Comparison of ENCODE assay signal across 35 cellular contexts in genomic region chr3:121542924-121543323, GRCh38. TPM values are rescaled to one million over a fixed set of nuclear protein-coding genes. Genes with fewer than 3 reads are reported as not detected.
"Had no signal": no experiment of that assay in that cellular context is flagged by ENCODE, and none has a peak within 500 bp of the region (broad histone marks: within the 10 kb centered on the region; RNA-seq: fewer than 3 reads in every experiment).

No MANE protein-coding gene starts in this region.

- H3K4me3 ChIP-seq: cardiac muscle cell, coronary artery, dorsolateral prefrontal cortex, sigmoid colon, thoracic aorta, uterus had no signal

- H3K27me3 Mint-ChIP-seq: activated CD4-positive, alpha-beta T cell treated with anti-CD3 and anti-CD28 coated beads, Interleukin-2, amount 10 ng/mL, durations not matched to agents 24 days and 14 days; activated CD8-positive, alpha-beta T cell treated with anti-CD3 and anti-CD28 coated beads for 36 hours; activated T-helper 17 cell treated with anti-CD3 and anti-CD28 coated beads, Interleukin-2, amount 50 U/mL, for 72 hours; effector memory CD8-positive, alpha-beta T cell; memory B cell; naive thymus-derived CD8-positive, alpha-beta T cell; progenitor cell of endocrine pancreas; stimulated activated naive CD8-positive, alpha-beta T cell treated with anti-CD3 and anti-CD28 coated beads, Interleukin-15, Interleukin-2, amounts not matched to agents 100 ng/mL and 50 ng/mL, for 24 hours had no signal

- H3K9me3 ChIP-seq: sigmoid colon, thoracic aorta, uterus had no signal

- H3K27me3 ChIP-seq: cardiac muscle cell, dorsolateral prefrontal cortex, sigmoid colon, uterus had no signal

- H3K27ac Mint-ChIP-seq: activated CD4-positive, alpha-beta T cell treated with anti-CD3 and anti-CD28 coated beads, Interleukin-2, amount 10 ng/mL, durations not matched to agents 24 days and 14 days; activated CD8-positive, alpha-beta T cell treated with anti-CD3 and anti-CD28 coated beads for 36 hours; activated T-helper 17 cell treated with anti-CD3 and anti-CD28 coated beads, Interleukin-2, amount 50 U/mL, for 72 hours; effector memory CD8-positive, alpha-beta T cell; immature natural killer cell; memory B cell; progenitor cell of endocrine pancreas; stimulated activated effector memory CD8-positive, alpha-beta T cell treated with anti-CD3 and anti-CD28 coated beads, Interleukin-12 subunit alpha, Interleukin-12 subunit beta, amount 100 ng/mL, for 72 hours; stimulated activated naive CD8-positive, alpha-beta T cell treated with anti-CD3 and anti-CD28 coated beads, Interleukin-15, Interleukin-2, amounts not matched to agents 100 ng/mL and 50 ng/mL, for 24 hours had no signal

- H3K4me3 Mint-ChIP-seq: activated CD4-positive, alpha-beta T cell treated with anti-CD3 and anti-CD28 coated beads, Interleukin-2, amount 10 ng/mL, durations not matched to agents 24 days and 14 days; activated CD8-positive, alpha-beta T cell treated with anti-CD3 and anti-CD28 coated beads for 36 hours; activated T-cell treated with anti-CD3 and anti-CD28 coated beads, Interleukin-2, amount 50 U/mL, for 4 hours; activated T-helper 17 cell treated with anti-CD3 and anti-CD28 coated beads, Interleukin-2, amount 50 U/mL, for 72 hours; effector memory CD8-positive, alpha-beta T cell; memory B cell; stimulated activated effector memory CD8-positive, alpha-beta T cell treated with anti-CD3 and anti-CD28 coated beads, Interleukin-12 subunit alpha, Interleukin-12 subunit beta, amount 100 ng/mL, for 72 hours; stimulated activated naive CD8-positive, alpha-beta T cell treated with anti-CD3 and anti-CD28 coated beads, Interleukin-15, Interleukin-2, amounts not matched to agents 100 ng/mL and 50 ng/mL, for 24 hours had no signal

- H3K9me3 Mint-ChIP-seq: activated CD4-positive, alpha-beta T cell treated with anti-CD3 and anti-CD28 coated beads, Interleukin-2, amount 10 ng/mL, durations not matched to agents 24 days and 14 days; activated CD8-positive, alpha-beta T cell treated with anti-CD3 and anti-CD28 coated beads for 36 hours; activated T-cell treated with anti-CD3 and anti-CD28 coated beads, Interleukin-2, amount 50 U/mL, for 4 hours; activated T-helper 17 cell treated with anti-CD3 and anti-CD28 coated beads, Interleukin-2, amount 50 U/mL, for 72 hours; effector memory CD8-positive, alpha-beta T cell; immature natural killer cell; memory B cell; naive thymus-derived CD8-positive, alpha-beta T cell; stimulated activated effector memory CD8-positive, alpha-beta T cell treated with anti-CD3 and anti-CD28 coated beads, Interleukin-12 subunit alpha, Interleukin-12 subunit beta, amount 100 ng/mL, for 72 hours; stimulated activated naive CD8-positive, alpha-beta T cell treated with anti-CD3 and anti-CD28 coated beads, Interleukin-15, Interleukin-2, amounts not matched to agents 100 ng/mL and 50 ng/mL, for 24 hours had no signal

- H3K36me3 Mint-ChIP-seq: immature natural killer cell; memory B cell; naive thymus-derived CD8-positive, alpha-beta T cell had no signal

- DNase-seq: activated CD4-positive, alpha-beta T cell treated with anti-CD3 and anti-CD28 coated beads, Interleukin-2, amount 10 ng/mL, durations not matched to agents 24 days and 14 days; activated CD4-positive, CD25-positive, alpha-beta regulatory T cell treated with anti-CD3 and anti-CD28 coated beads, Interleukin-2, amount 50 U/mL, for 72 hours; activated CD8-positive, alpha-beta T cell treated with anti-CD3 and anti-CD28 coated beads for 36 hours; activated gamma-delta T cell treated with Interleukin-2 at 50 U/mL for 16 hours; activated naive CD4-positive, alpha-beta T cell treated with anti-CD3 and anti-CD28 coated beads, Interleukin-2, amount 50 U/mL, for 16 hours; activated T-cell treated with anti-CD3 and anti-CD28 coated beads, Interleukin-2, amount 50 U/mL, for 4 hours; cerebellar nuclear complex; dorsolateral prefrontal cortex; effector memory CD8-positive, alpha-beta T cell; foreskin fibroblast; head of caudate nucleus; hippocampal formation; immature natural killer cell; kidney; midbrain; naive thymus-derived CD8-positive, alpha-beta T cell; retina; sigmoid colon; small intestine; stimulated activated CD4-positive, alpha-beta T cell treated with anti-CD3 and anti-CD28 coated beads, Interleukin-4, amount 100 ng/mL, for 24 hours; T-helper 2 cell; trophoblast cell; uterus had no signal

- H3K27ac ChIP-seq: cardiac muscle cell, coronary artery, dorsolateral prefrontal cortex, sigmoid colon, thoracic aorta, uterus had no signal

- ATAC-seq: activated CD8-positive, alpha-beta T cell treated with anti-CD3 and anti-CD28 coated beads for 36 hours; activated T-cell treated with anti-CD3 and anti-CD28 coated beads, Interleukin-2, amount 50 U/mL, for 4 hours; activated T-helper 17 cell treated with anti-CD3 and anti-CD28 coated beads, Interleukin-2, amount 50 U/mL, for 72 hours; effector memory CD8-positive, alpha-beta T cell; naive thymus-derived CD8-positive, alpha-beta T cell; stimulated activated effector memory CD8-positive, alpha-beta T cell treated with anti-CD3 and anti-CD28 coated beads, Interleukin-12 subunit alpha, Interleukin-12 subunit beta, amount 100 ng/mL, for 72 hours had no signal

- H3K36me3 ChIP-seq: cardiac muscle cell, sigmoid colon, thoracic aorta, uterus had no signal

- H3K4me1 ChIP-seq: uterus had no signal

RNA-seq across cellular contexts. Expression of gene ARGFX, which starts 24.8 kb away (rescaled TPM):
- total RNA-seq: activated CD4-positive, alpha-beta T cell treated with anti-CD3 and anti-CD28 coated beads, Interleukin-2, amount 10 ng/mL, durations not matched to agents 24 days and 14 days; activated CD8-positive, alpha-beta T cell treated with anti-CD3 and anti-CD28 coated beads for 36 hours; activated T-cell treated with anti-CD3 and anti-CD28 coated beads, Interleukin-2, amount 50 U/mL, for 4 hours; activated T-helper 17 cell treated with anti-CD3 and anti-CD28 coated beads, Interleukin-2, amount 50 U/mL, for 72 hours; cardiac muscle cell; kidney; lower leg skin; naive thymus-derived CD8-positive, alpha-beta T cell; osteocyte; progenitor cell of endocrine pancreas; sigmoid colon; subcutaneous adipose tissue; thoracic aorta; uterus had no signal
- polyA plus RNA-seq: cardiac muscle cell; esophagus; immature natural killer cell; naive thymus-derived CD8-positive, alpha-beta T cell; sigmoid colon; small intestine had no signal

RNA-seq across cellular contexts. Expression of gene FBXO40, which starts 50.3 kb away (rescaled TPM):
- total RNA-seq: activated CD4-positive, alpha-beta T cell treated with anti-CD3 and anti-CD28 coated beads, Interleukin-2, amount 10 ng/mL, durations not matched to agents 24 days and 14 days; activated CD8-positive, alpha-beta T cell treated with anti-CD3 and anti-CD28 coated beads for 36 hours; activated T-cell treated with anti-CD3 and anti-CD28 coated beads, Interleukin-2, amount 50 U/mL, for 4 hours; activated T-helper 17 cell treated with anti-CD3 and anti-CD28 coated beads, Interleukin-2, amount 50 U/mL, for 72 hours; kidney; lower leg skin; naive thymus-derived CD8-positive, alpha-beta T cell; osteocyte; progenitor cell of endocrine pancreas; sigmoid colon; thoracic aorta had no signal
- polyA plus RNA-seq: esophagus, small intestine had no signal
